In the genomic region with DNA sequence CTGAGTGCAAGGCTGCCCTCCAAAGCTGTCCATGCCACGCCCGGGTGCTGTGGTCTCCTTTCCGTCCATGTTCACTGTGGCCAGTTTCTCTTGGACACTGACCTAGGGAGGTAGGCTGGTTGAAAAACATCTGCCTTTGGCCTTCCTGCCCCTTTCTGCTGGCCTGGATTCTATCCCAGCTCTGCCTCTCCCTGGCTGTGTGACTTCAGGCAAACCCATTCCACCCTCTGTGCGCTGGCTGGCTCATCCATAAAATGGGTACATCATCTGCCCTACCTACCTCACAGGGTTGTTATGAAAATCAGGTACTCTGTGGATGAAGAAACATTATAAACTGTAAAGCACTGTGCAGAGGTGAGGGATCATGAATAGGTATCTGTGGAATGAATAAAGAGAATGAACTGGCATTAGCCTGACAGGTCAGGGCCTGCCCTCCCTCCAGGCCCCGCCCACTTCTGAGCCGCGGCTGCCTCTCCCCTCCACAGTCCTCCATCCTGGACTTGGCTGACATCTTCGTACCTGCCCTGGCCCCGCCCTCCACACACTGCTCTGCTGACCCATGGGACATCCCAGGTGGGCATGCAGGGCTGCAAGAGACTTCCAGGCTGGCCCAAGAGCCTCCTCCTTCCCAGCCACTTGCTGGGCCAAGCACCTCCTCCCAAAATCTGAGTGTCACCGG, we compare ENCODE assay signal across 20 cellular contexts. TPM values are rescaled to one million over a fixed set of nuclear protein-coding genes. Genes with fewer than 3 reads are reported as not detected.
DNase-seq lines count a peak whose midpoint lies in the region; ATAC-seq, FAIRE-seq and TF ChIP-seq lines count a peak whose summit lies in the region.
"Had no signal": no experiment of that assay in that cellular context is flagged by ENCODE, and none has a peak within 500 bp of the region (broad histone marks: within the 10 kb centered on the region; RNA-seq: fewer than 3 reads in every experiment).

No MANE protein-coding gene starts in this region.

- intact Hi-C loops in kidney (cut with DNase I): loop anchor here (10.0 kb wide), 2 partner anchors 305 to 415 kb away; no protein-coding TSS in a partner anchor

- ATAC-seq in HG02759 (IDR thresholded peaks at IDR 0.05; ENCODE audit: unreplicated experiment): no peak
- ATAC-seq in natural killer cell treated with Interleukin-12 subunit alpha and Interleukin-12 subunit beta and Interleukin-15 and Interleukin-18, amount 100 ng/mL, for 72 hours: no peak
- ATAC-seq in GM19397 (IDR thresholded peaks at IDR 0.05; ENCODE audit: unreplicated experiment): no peak
- ATAC-seq: activated T-helper 17 cell treated with anti-CD3 and anti-CD28 coated beads, Interleukin-2, amount 50 U/mL, for 72 hours; GM12878 had no signal

- FAIRE-seq in kidney (lab: Jason Lieb, UNC): no peak
- FAIRE-seq: astrocyte, GM12878 had no signal

- H3K27me3 Mint-ChIP-seq in activated naive CD4-positive, alpha-beta T cell treated with anti-CD3 and anti-CD28 coated beads, Interleukin-2, amount 10 ng/mL, durations not matched to agents 7 days and 5 days: peaks cover 46% of the 10 kb centered on the region
- peaks cover 19 to 20% of the 10 kb centered on the region in 2 donors for H3K27me3 Mint-ChIP-seq in natural killer cell treated with Interleukin-12 subunit alpha and Interleukin-12 subunit beta and Interleukin-15 and Interleukin-18, amount 100 ng/mL, for 72 hours

- no peak overlapping the region for H3K27ac Mint-ChIP-seq in activated naive CD4-positive, alpha-beta T cell treated with anti-CD3 and anti-CD28 coated beads, Interleukin-2, amount 10 ng/mL, durations not matched to agents 7 days and 5 days
- H3K27ac Mint-ChIP-seq in natural killer cell treated with Interleukin-12 subunit alpha and Interleukin-12 subunit beta and Interleukin-15 and Interleukin-18, amount 100 ng/mL, for 72 hours: no peak overlapping the region
- H3K27ac Mint-ChIP-seq: activated CD4-positive, alpha-beta memory T cell treated with anti-CD3 and anti-CD28 coated beads, Interleukin-2, amount 10 ng/mL, durations not matched to agents 7 days and 5 days; activated T-helper 17 cell treated with anti-CD3 and anti-CD28 coated beads, Interleukin-2, amount 50 U/mL, for 72 hours; dendritic cell treated with granulocyte-macrophage colony-stimulating factor and Interleukin-4, amounts not matched to agents 40 ng/mL and 50 ng/mL, for 4 days had no signal

- H3K4me3 ChIP-seq in kidney (ENCODE audit: low read length in 2 of 2) (no peak overlapping the region), BE2C (ENCODE audit: low read depth, low read length) (no peak overlapping the region)
- H3K4me3 ChIP-seq: GM12878, SJCRH30 had no signal

- peaks cover 5 to 45% of the 10 kb centered on the region in 2 donors for H3K4me1 ChIP-seq in kidney (ENCODE audit: control insufficient read depth in 1 of 2, insufficient read depth in 1 of 2, low read depth in 1 of 2, low read length in 2 of 2)
- peaks cover 4% of the 10 kb centered on the region for H3K4me1 ChIP-seq in BE2C

- DNase-seq in activated naive CD4-positive, alpha-beta T cell treated with anti-CD3 and anti-CD28 coated beads, Interleukin-2, amount 10 ng/mL, durations not matched to agents 7 days and 5 days: no peak
- no peak for DNase-seq in activated naive CD4-positive, alpha-beta T cell (lab: John Stamatoyannopoulos, UW)
- DNase-seq in kidney: peak; percentile 80
- DNase-seq in BE2C: no peak
- no peak for DNase-seq in natural killer cell treated with Interleukin-12 subunit alpha and Interleukin-12 subunit beta and Interleukin-15 and Interleukin-18, amount 100 ng/mL, for 72 hours (ENCODE audit: low spot score)
- DNase-seq: activated CD4-positive, alpha-beta memory T cell treated with anti-CD3 and anti-CD28 coated beads, Interleukin-2, amount 10 ng/mL, durations not matched to agents 7 days and 5 days; DND-41; NCI-H1092 treated with DMSO at 0.1 percent for 48 hours; NCI-H748 treated with DMSO at 0.1 percent for 48 hours; nucleus accumbens; SJCRH30 had no signal

- H3K36me3 ChIP-seq in kidney (ENCODE audit: control insufficient read depth in 1 of 2, insufficient read depth in 2 of 2, low read length in 2 of 2): peaks cover 2 to 5% of the 10 kb centered on the region in 2 donors
- no peaks in the 10 kb centered on the region for H3K36me3 ChIP-seq in BE2C
- H3K36me3 ChIP-seq: SJCRH30 had no signal

- CTCF ChIA-PET in activated naive CD4-positive, alpha-beta T cell treated with anti-CD3 and anti-CD28 coated beads, Interleukin-2, amount 10 ng/mL, durations not matched to agents 7 days and 5 days (lab: Charles Lee): no interaction called here

- TF ChIP-seq CTCF in VCaP (conservative IDR thresholded peaks at IDR 0.05) (no peak), kidney (IDR thresholded peaks at IDR 0.05; ENCODE audit: borderline replicate concordance, extremely low read depth, insufficient read depth) (no peak), BE2C (IDR thresholded peaks at IDR 0.05; ENCODE audit: low read depth, low read length) (no peak)

- H3K9me3 Mint-ChIP-seq in activated naive CD4-positive, alpha-beta T cell treated with anti-CD3 and anti-CD28 coated beads, Interleukin-2, amount 10 ng/mL, durations not matched to agents 7 days and 5 days: no peaks in the 10 kb centered on the region
- no peaks in the 10 kb centered on the region for H3K9me3 Mint-ChIP-seq in natural killer cell treated with Interleukin-12 subunit alpha and Interleukin-12 subunit beta and Interleukin-15 and Interleukin-18, amount 100 ng/mL, for 72 hours
- H3K9me3 Mint-ChIP-seq: activated CD4-positive, alpha-beta memory T cell treated with anti-CD3 and anti-CD28 coated beads, Interleukin-2, amount 10 ng/mL, durations not matched to agents 7 days and 5 days; activated T-helper 17 cell treated with anti-CD3 and anti-CD28 coated beads, Interleukin-2, amount 50 U/mL, for 72 hours; dendritic cell treated with granulocyte-macrophage colony-stimulating factor and Interleukin-4, amounts not matched to agents 40 ng/mL and 50 ng/mL, for 4 days had no signal

- H3K36me3 Mint-ChIP-seq in activated naive CD4-positive, alpha-beta T cell treated with anti-CD3 and anti-CD28 coated beads, Interleukin-2, amount 10 ng/mL, durations not matched to agents 7 days and 5 days: no peaks in the 10 kb centered on the region
- H3K36me3 Mint-ChIP-seq in natural killer cell treated with Interleukin-12 subunit alpha and Interleukin-12 subunit beta and Interleukin-15 and Interleukin-18, amount 100 ng/mL, for 72 hours: no peaks in the 10 kb centered on the region

- H3K9me3 ChIP-seq in kidney (ENCODE audit: control insufficient read depth in 1 of 2, low read length in 2 of 2) (no peaks in the 10 kb centered on the region), BE2C (no peaks in the 10 kb centered on the region)
- H3K9me3 ChIP-seq: SJCRH30 had no signal

- H3K27ac ChIP-seq in VCaP (peak overlapping the region; percentile 100), kidney (ENCODE audit: low read depth in 2 of 2, low read length in 2 of 2) (no peak overlapping the region)
- H3K27ac ChIP-seq: SJCRH30 had no signal

- peaks cover 23% of the 10 kb centered on the region for H3K4me1 Mint-ChIP-seq in activated naive CD4-positive, alpha-beta T cell treated with anti-CD3 and anti-CD28 coated beads, Interleukin-2, amount 10 ng/mL, durations not matched to agents 7 days and 5 days
- peaks cover 6 to 16% of the 10 kb centered on the region in 2 donors for H3K4me1 Mint-ChIP-seq in natural killer cell treated with Interleukin-12 subunit alpha and Interleukin-12 subunit beta and Interleukin-15 and Interleukin-18, amount 100 ng/mL, for 72 hours (ENCODE audit: low read depth in 2 of 2)

- peak overlapping the region; percentile 1 for H3K4me3 Mint-ChIP-seq in activated naive CD4-positive, alpha-beta T cell treated with anti-CD3 and anti-CD28 coated beads, Interleukin-2, amount 10 ng/mL, durations not matched to agents 7 days and 5 days
- H3K4me3 Mint-ChIP-seq in natural killer cell treated with Interleukin-12 subunit alpha and Interleukin-12 subunit beta and Interleukin-15 and Interleukin-18, amount 100 ng/mL, for 72 hours: no peak overlapping the region
- H3K4me3 Mint-ChIP-seq: activated CD4-positive, alpha-beta memory T cell treated with anti-CD3 and anti-CD28 coated beads, Interleukin-2, amount 10 ng/mL, durations not matched to agents 7 days and 5 days; activated T-helper 17 cell treated with anti-CD3 and anti-CD28 coated beads, Interleukin-2, amount 50 U/mL, for 72 hours; dendritic cell treated with granulocyte-macrophage colony-stimulating factor and Interleukin-4, amounts not matched to agents 40 ng/mL and 50 ng/mL, for 4 days had no signal

- H3K27me3 ChIP-seq in BE2C: no peaks in the 10 kb centered on the region
- H3K27me3 ChIP-seq: SJCRH30 had no signal

- no peak overlapping the region for H3K9ac ChIP-seq in kidney (ENCODE audit: low read length in 2 of 2)

RNA-seq across cellular contexts. Expression of a gene that starts 7.1 kb away (rescaled TPM):
- total RNA-seq in kidney: 60.4 TPM
- 52.7 TPM for polyA plus RNA-seq in kidney (ENCODE audit: insufficient read depth, low read depth, low replicate concordance)
- polyA plus RNA-seq in BE2C (2012; ENCODE audit: insufficient read depth, insufficient read length, low read depth): 107 TPM
- 10 to 100 TPM; 15.3 to 25.6 TPM for total RNA-seq in natural killer cell treated with Interleukin-12 subunit alpha and Interleukin-12 subunit beta and Interleukin-15 and Interleukin-18, amount 100 ng/mL, for 72 hours

RNA-seq across cellular contexts. Expression of a gene that starts 7.4 kb away (rescaled TPM):
- total RNA-seq in kidney: 5.0 TPM
- polyA plus RNA-seq in kidney (ENCODE audit: insufficient read depth, low read depth, low replicate concordance): 28.7 TPM
- 0.52 TPM for polyA plus RNA-seq in BE2C (2012; ENCODE audit: insufficient read depth, insufficient read length, low read depth)
- not detected for total RNA-seq in natural killer cell treated with Interleukin-12 subunit alpha and Interleukin-12 subunit beta and Interleukin-15 and Interleukin-18, amount 100 ng/mL, for 72 hours
- total RNA-seq: activated CD4-positive, alpha-beta memory T cell treated with anti-CD3 and anti-CD28 coated beads, Interleukin-2, amount 10 ng/mL, durations not matched to agents 7 days and 5 days; activated T-helper 17 cell treated with anti-CD3 and anti-CD28 coated beads, Interleukin-2, amount 50 U/mL, for 72 hours; GM12878; lung microvascular endothelial cell; SJCRH30; skeletal muscle tissue had no signal

RNA-seq across cellular contexts. Expression of a gene that starts 20.6 kb away (rescaled TPM):
- 0.06 TPM for total RNA-seq in kidney
- polyA plus RNA-seq in kidney (ENCODE audit: insufficient read depth, low read depth, low replicate concordance): not detected
- 0.14 TPM for polyA plus RNA-seq in BE2C (2012; ENCODE audit: insufficient read depth, insufficient read length, low read depth)
- total RNA-seq in natural killer cell treated with Interleukin-12 subunit alpha and Interleukin-12 subunit beta and Interleukin-15 and Interleukin-18, amount 100 ng/mL, for 72 hours: not detected
- total RNA-seq: activated CD4-positive, alpha-beta memory T cell treated with anti-CD3 and anti-CD28 coated beads, Interleukin-2, amount 10 ng/mL, durations not matched to agents 7 days and 5 days; lung microvascular endothelial cell had no signal

RNA-seq across cellular contexts. Expression of a gene that starts 31.7 kb away (rescaled TPM):
- total RNA-seq in kidney: 0.72 TPM
- 2.9 TPM for polyA plus RNA-seq in kidney (ENCODE audit: insufficient read depth, low read depth, low replicate concordance)
- polyA plus RNA-seq in BE2C (2012; ENCODE audit: insufficient read depth, insufficient read length, low read depth): not detected
- 1 to 10 TPM; 1.1 to 2.8 TPM for total RNA-seq in natural killer cell treated with Interleukin-12 subunit alpha and Interleukin-12 subunit beta and Interleukin-15 and Interleukin-18, amount 100 ng/mL, for 72 hours
- total RNA-seq: SJCRH30 had no signal
